19 cellular contexts compared by ENCODE assay signal in genomic region chr14:38605193-38606114, GRCh38.
DNase-seq lines count a peak whose midpoint lies in the region; ATAC-seq and TF ChIP-seq lines count a peak whose summit lies in the region.
"Had no signal": no experiment of that assay in that cellular context is flagged by ENCODE, and none has a peak within 500 bp of the region (broad histone marks: within the 10 kb centered on the region; RNA-seq: fewer than 3 reads in every experiment).

No MANE protein-coding gene starts in this region.

- no peaks in the 10 kb centered on the region for H3K9me1 ChIP-seq in IMR-90 (ENCODE audit: insufficient read depth, low read length)

- TF ChIP-seq CTCF in BE2C (IDR thresholded peaks at IDR 0.05; ENCODE audit: low read depth, low read length) (peak; percentile 56; the same call in 1 of the 2 replicates), IMR-90 (conservative IDR thresholded peaks at IDR 0.05; ENCODE audit: low read depth, low read length) (0 out of 2 replicates have a peak, but pooled peaks have one; percentile 7), VCaP (conservative IDR thresholded peaks at IDR 0.05) (peak; percentile 68)

- H3K79me1 ChIP-seq in IMR-90 (ENCODE audit: low read depth in 1 of 2, low read length in 2 of 2), result no peaks in the 10 kb centered on the region

- no peaks in the 10 kb centered on the region for H3K4me1 ChIP-seq in BE2C
- no peaks in the 10 kb centered on the region for H3K4me1 ChIP-seq in IMR-90 (ENCODE audit: control insufficient read depth, insufficient read depth, low read length)
- H3K4me1 ChIP-seq: vagina had no signal

- no peak for TF ChIP-seq RAD21 in IMR-90 (IDR thresholded peaks at IDR 0.05; ENCODE audit: low read length)

- no peak overlapping the region for H2AFZ ChIP-seq in IMR-90 (replicated peaks; ENCODE audit: low read length, poor library complexity)

- POLR2A ChIA-PET in IMR-90 (lab: Charles Lee; ENCODE audit: unreplicated experiment), result no interaction called here

- no peak overlapping the region for H2BK20ac ChIP-seq in IMR-90 (ENCODE audit: low read depth, low read length)

- no peak overlapping the region for H3K4me2 ChIP-seq in IMR-90 (ENCODE audit: low read depth, low read length)

- H3K4ac ChIP-seq in IMR-90 (ENCODE audit: low read depth, low read length), result no peak overlapping the region

- H4K20me1 ChIP-seq in IMR-90 (ENCODE audit: insufficient read depth, low read length), result no peaks in the 10 kb centered on the region

- no CpG with 5 or more reads among the region's 3 CpGs for WGBS in IMR-90 (ENCODE audit: extremely low coverage in 2 of 2, insufficient read length in 1 of 2), 2 experiments

- no peak overlapping the region for H3K27ac ChIP-seq in IMR-90 (ENCODE audit: insufficient read depth, low read length)
- H3K27ac ChIP-seq in VCaP, result no peak overlapping the region
- H3K27ac ChIP-seq: cardiac muscle cell, vagina had no signal

- no peak overlapping the region for H3K18ac ChIP-seq in IMR-90 (ENCODE audit: low read depth, low read length)

- intact Hi-C loops in IMR-90 (cut with micrococcal nuclease), result loop anchor here (10.0 kb wide), 1 partner anchor 409 kb away; no protein-coding TSS in a partner anchor

- H3K23ac ChIP-seq in IMR-90 (ENCODE audit: low read depth, low read length), result no peak overlapping the region

- H3K4me3 ChIP-seq in BE2C (ENCODE audit: low read depth, low read length) (no peak overlapping the region), IMR-90 (ENCODE audit: insufficient read depth, low read depth, low read length) (no peak overlapping the region)
- H3K4me3 ChIP-seq: cardiac muscle cell, K562, vagina had no signal

- CTCF ChIA-PET in IMR-90 (lab: Yijun Ruan, JAX), result no interaction called here

- H3K36me3 ChIP-seq in BE2C (no peaks in the 10 kb centered on the region), IMR-90 (ENCODE audit: control insufficient read depth, insufficient read depth, low read length) (no peaks in the 10 kb centered on the region)
- H3K36me3 ChIP-seq: cardiac muscle cell, vagina had no signal

- TF ChIP-seq POLR2A in IMR-90 (IDR thresholded peaks at IDR 0.05; ENCODE audit: low read depth, low read length), result no peak

- H2BK5ac ChIP-seq in IMR-90 (ENCODE audit: low read depth, low read length, poor library complexity, severe bottlenecking), result no peak overlapping the region

- DNase-seq in BE2C, result no peak
- no peak for DNase-seq in IMR-90
- DNase-seq in left lobe of liver (ENCODE audit: low spot score), result no peak
- DNase-seq in NCI-H2227 (lab: John Stamatoyannopoulos, UW; ENCODE audit: unreplicated experiment), result no peak
- no peak for DNase-seq in mucosa of gallbladder (ENCODE audit: low spot score)
- DNase-seq in stimulated activated CD4-positive, alpha-beta T cell treated with anti-CD3 and anti-CD28 coated beads, Interleukin-4, amount 100 ng/mL, for 4 hours, result no peak
- DNase-seq: activated CD4-positive, alpha-beta T cell treated with anti-CD3 and anti-CD28 coated beads, Interleukin-2, amount 10 ng/mL, durations not matched to agents 7 days and 5 days; activated T-cell treated with anti-CD3 and anti-CD28 coated beads, Interleukin-2, amount 50 U/mL, for 1 hour; C1 segment of cervical spinal cord; immature natural killer cell; NCI-H1436; NCI-H510A treated with DMSO at 0.1 percent for 48 hours; small intestine; stimulated activated naive CD8-positive, alpha-beta T cell treated with anti-CD3 and anti-CD28 coated beads, Interleukin-15, Interleukin-2, amounts not matched to agents 100 U/mL and 50 U/mL, for 24 hours had no signal

- no peak for ATAC-seq in IMR-90 (ENCODE audit: low read depth)
- peak; percentile 62 for ATAC-seq in left lobe of liver
- no peak for ATAC-seq in GM21423 (IDR thresholded peaks at IDR 0.05; ENCODE audit: unreplicated experiment)
- ATAC-seq: K562; stimulated activated naive CD8-positive, alpha-beta T cell treated with anti-CD3 and anti-CD28 coated beads, Interleukin-15, Interleukin-2, amounts not matched to agents 100 U/mL and 50 U/mL, for 24 hours had no signal

- H3K9ac ChIP-seq in IMR-90 (ENCODE audit: low read depth, low read length), result no peak overlapping the region

- in situ Hi-C loops in IMR-90 (cut with MboI; ENCODE audit: low sequenced_read_pairs), result no loop called here

- H3K9me3 ChIP-seq in BE2C (no peaks in the 10 kb centered on the region; the same call in 1 of the 2 replicates), IMR-90 (ENCODE audit: control insufficient read depth, insufficient read depth, low read length) (no peaks in the 10 kb centered on the region)
- H3K9me3 ChIP-seq: vagina had no signal

- H4K91ac ChIP-seq in IMR-90 (ENCODE audit: insufficient read depth, low read depth, low read length), result no peak overlapping the region

- H4K5ac ChIP-seq in IMR-90 (ENCODE audit: low read depth, low read length), result no peak overlapping the region

- no peak overlapping the region for H2BK15ac ChIP-seq in IMR-90 (ENCODE audit: low read depth, low read length)

- no peak overlapping the region for H2AK9ac ChIP-seq in IMR-90 (replicated peaks; ENCODE audit: low read depth, low read length, poor library complexity)

- H3K27me3 ChIP-seq in BE2C, result no peaks in the 10 kb centered on the region
- H3K27me3 ChIP-seq in IMR-90 (ENCODE audit: control insufficient read depth, insufficient read depth, low read length), result no peaks in the 10 kb centered on the region
- H3K27me3 ChIP-seq: cardiac muscle cell, vagina had no signal

- H2BK120ac ChIP-seq in IMR-90 (ENCODE audit: low read depth, low read length), result no peak overlapping the region

- H3K14ac ChIP-seq in IMR-90 (replicated peaks; ENCODE audit: low read depth, low read length), result no peak overlapping the region

- BruUV-seq in IMR-90 (replicated peaks; lab: Mats Ljungman, UMichigan), result no TSS peak

- dilution Hi-C loops in IMR-90 (cut with HindIII; ENCODE audit: low sequenced_read_pairs, unreplicated experiment), result no loop called here

- no peak overlapping the region for H3K56ac ChIP-seq in IMR-90 (ENCODE audit: extremely low read depth, insufficient read depth, low read length)

- H4K8ac ChIP-seq in IMR-90 (ENCODE audit: low read depth in 2 of 2, low read length in 2 of 2), result no peak overlapping the region

- H2AK5ac ChIP-seq in IMR-90 (ENCODE audit: low read depth, low read length), result no peak overlapping the region

TF ChIP-seq in IMR-90, 13 proteins besides CTCF, POLR2A, EP300 and RAD21:
- TF ChIP-seq MAFK (IDR thresholded peaks at IDR 0.05; ENCODE audit: low read depth, low read length) (0 out of 2 replicates have a peak, but pooled peaks have one; percentile 16), MXI1 (IDR thresholded peaks at IDR 0.05; ENCODE audit: borderline replicate concordance, low read depth, low read length) (no peak)

Comparison
In these comparisons a context has a peak if more than half of its experiments do, and no peak if none do; other contexts are left out.
1. CTCF ChIP-seq: peak in every context shown above with its lines; median percentile 68 in VCaP; 56 in BE2C; 7 in IMR-90.